Comparison of ENCODE assay signal across 28 cellular contexts in the genomic region with DNA sequence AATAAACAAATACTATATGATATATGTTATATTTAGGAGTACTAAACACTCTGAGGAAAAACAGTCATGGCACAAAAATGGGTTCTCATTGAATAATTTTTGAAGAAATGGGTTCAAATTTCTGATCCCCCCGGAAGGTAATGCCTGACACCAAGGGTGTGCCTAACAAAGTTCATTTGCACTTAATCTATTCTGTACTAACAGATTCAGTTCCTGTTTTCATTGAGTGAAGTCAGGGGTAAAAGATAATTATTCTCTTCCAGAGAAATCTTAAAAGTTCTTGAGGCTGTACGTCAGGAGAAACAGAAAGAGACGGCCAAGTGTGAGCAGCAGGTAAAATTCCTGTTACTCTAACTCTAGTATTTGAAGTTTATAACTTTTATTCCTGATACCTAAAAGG. TPM values are rescaled to one million over a fixed set of nuclear protein-coding genes. Genes with fewer than 3 reads are reported as not detected.
"Had no signal": no experiment of that assay in that cellular context is flagged by ENCODE, and none has a peak within 500 bp of the region (broad histone marks: within the 10 kb centered on the region; RNA-seq: fewer than 3 reads in every experiment).

No MANE protein-coding gene starts in this region.

- H3K4me1 Mint-ChIP-seq: stimulated activated naive CD8-positive, alpha-beta T cell treated with anti-CD3 and anti-CD28 coated beads, Interleukin-15, amount 100 ng/mL, for 72 hours had no signal

- H3K4me3 Mint-ChIP-seq: mesothelial cell of epicardium; naive thymus-derived CD4-positive, alpha-beta T cell; natural killer cell treated with Interleukin-12 subunit alpha and Interleukin-12 subunit beta and Interleukin-15 and Interleukin-18, amount 100 ng/mL, for 72 hours; stimulated activated naive CD8-positive, alpha-beta T cell treated with anti-CD3 and anti-CD28 coated beads, Interleukin-15, amount 100 ng/mL, for 72 hours; type B pancreatic cell had no signal

- H3K36me3 ChIP-seq: left ventricle myocardium inferior, ovary, right atrium auricular region, right lobe of liver, tibial nerve, uterus had no signal

- ATAC-seq: naive thymus-derived CD4-positive, alpha-beta T cell; natural killer cell treated with Interleukin-12 subunit alpha and Interleukin-12 subunit beta and Interleukin-15 and Interleukin-18, amount 100 ng/mL, for 72 hours; right lobe of liver; stimulated activated naive CD8-positive, alpha-beta T cell treated with anti-CD3 and anti-CD28 coated beads, Interleukin-15, amount 100 ng/mL, for 72 hours had no signal

- H3K4me1 ChIP-seq: right atrium auricular region, right lobe of liver, tibial nerve, uterus had no signal

- H3K27me3 ChIP-seq: ovary, right atrium auricular region, right lobe of liver, tibial nerve, uterus had no signal

- H3K27me3 Mint-ChIP-seq: naive thymus-derived CD4-positive, alpha-beta T cell; natural killer cell treated with Interleukin-12 subunit alpha and Interleukin-12 subunit beta and Interleukin-15 and Interleukin-18, amount 100 ng/mL, for 72 hours; progenitor cell of endocrine pancreas; stimulated activated naive CD8-positive, alpha-beta T cell treated with anti-CD3 and anti-CD28 coated beads, Interleukin-15, amount 100 ng/mL, for 72 hours; type B pancreatic cell had no signal

- DNase-seq: islet precursor cell; left ventricle myocardium inferior; mesendoderm; naive thymus-derived CD4-positive, alpha-beta T cell; ovary; right lobe of liver; stimulated activated CD4-positive, alpha-beta T cell treated with anti-CD3 and anti-CD28 coated beads, Interleukin-12 subunit alpha, Interleukin-12 subunit beta, amount 100 ng/mL, for 4 hours; stimulated activated CD4-positive, alpha-beta T cell treated with anti-CD3 and anti-CD28 coated beads, Interleukin-15, amount 100 ng/mL, for 24 hours; stimulated activated CD4-positive, alpha-beta T cell treated with anti-CD3 and anti-CD28 coated beads, Interleukin-2, amount 100 ng/mL, for 24 hours; stimulated activated CD4-positive, alpha-beta T cell treated with anti-CD3 and anti-CD28 coated beads, Interleukin-4, amount 100 ng/mL, for 1 hour; stimulated activated naive CD4-positive, alpha-beta T cell treated with Interleukin-2 at 50 U/mL for 16 hours; stimulated activated naive CD8-positive, alpha-beta T cell treated with anti-CD3 and anti-CD28 coated beads, Interleukin-15, amount 100 ng/mL, for 72 hours; substantia nigra; uterus had no signal

- H3K9me3 Mint-ChIP-seq: natural killer cell treated with Interleukin-12 subunit alpha and Interleukin-12 subunit beta and Interleukin-15 and Interleukin-18, amount 100 ng/mL, for 72 hours; type B pancreatic cell had no signal

- H3K27ac ChIP-seq: left ventricle myocardium inferior, ovary, right atrium auricular region, right lobe of liver, tibial nerve, uterus had no signal

- H3K27ac Mint-ChIP-seq: mesothelial cell of epicardium; naive thymus-derived CD4-positive, alpha-beta T cell; natural killer cell treated with Interleukin-12 subunit alpha and Interleukin-12 subunit beta and Interleukin-15 and Interleukin-18, amount 100 ng/mL, for 72 hours; progenitor cell of endocrine pancreas; stimulated activated naive CD8-positive, alpha-beta T cell treated with anti-CD3 and anti-CD28 coated beads, Interleukin-15, amount 100 ng/mL, for 72 hours; type B pancreatic cell had no signal

- H3K9me3 ChIP-seq: left ventricle myocardium inferior, ovary, right atrium auricular region, right lobe of liver, tibial nerve, uterus had no signal

- H3K4me3 ChIP-seq: left ventricle myocardium inferior, lung, ovary, right atrium auricular region, right lobe of liver, tibial nerve, uterus had no signal

RNA-seq across cellular contexts. Expression of gene TGM4, which starts 47.2 kb away (rescaled TPM):
- total RNA-seq: kidney epithelial cell; left ventricle myocardium inferior; lung; mononuclear cell; naive thymus-derived CD4-positive, alpha-beta T cell; natural killer cell treated with Interleukin-12 subunit alpha and Interleukin-12 subunit beta and Interleukin-15 and Interleukin-18, amount 100 ng/mL, for 72 hours; omental fat pad; ovary; progenitor cell of endocrine pancreas; right atrium auricular region; right lobe of liver; skeletal muscle tissue; temporal lobe; tibial nerve; ureter; uterus had no signal
- polyA plus RNA-seq: neural cell, ovary had no signal
